Comparison of ENCODE assay signal across 8 cellular contexts in genomic region chr1:151314137-151314875, GRCh38. TPM values are rescaled to one million over a fixed set of nuclear protein-coding genes. Genes with fewer than 3 reads are reported as not detected.
DNase-seq lines count a peak whose midpoint lies in the region; ATAC-seq and TF ChIP-seq lines count a peak whose summit lies in the region.

No MANE protein-coding gene starts in this region.

- H3K36me3 ChIP-seq in endodermal cell (ENCODE audit: control insufficient read depth, insufficient read depth, low read length) (peaks cover 57% of the 10 kb centered on the region), mesendoderm (ENCODE audit: control insufficient read depth, insufficient read depth, low read length) (peaks cover 4% of the 10 kb centered on the region), aorta (ENCODE audit: control insufficient read depth in 1 of 2, insufficient read depth in 2 of 2, low read length in 1 of 2) (peaks cover 2 to 12% of the 10 kb centered on the region in 2 donors)

- H3K56ac ChIP-seq in mesendoderm (ENCODE audit: low read length): no peak overlapping the region

- H3K27ac ChIP-seq in endodermal cell (ENCODE audit: low read depth, low read length) (no peak overlapping the region), mesendoderm (ENCODE audit: low read depth, low read length) (no peak overlapping the region), aorta (ENCODE audit: low read depth in 1 of 2, low read length in 2 of 2) (peak overlapping the region in 1 of 2 donors; percentile 19)

- peaks cover 42% of the 10 kb centered on the region for H3K4me1 Mint-ChIP-seq in stimulated activated naive CD8-positive, alpha-beta T cell treated with anti-CD3 and anti-CD28 coated beads, Interleukin-15, Interleukin-2, amounts not matched to agents 100 ng/mL and 50 ng/mL, for 24 hours (ENCODE audit: low read depth)
- peaks cover 50% of the 10 kb centered on the region for H3K4me1 Mint-ChIP-seq in stimulated activated naive CD8-positive, alpha-beta T cell treated with anti-CD3 and anti-CD28 coated beads, Interleukin-15, amount 100 ng/mL, for 72 hours
- peaks cover 9% of the 10 kb centered on the region for H3K4me1 Mint-ChIP-seq in endodermal cell

- H3K9ac ChIP-seq in endodermal cell (ENCODE audit: extremely low read depth, low read length, poor library complexity, severe bottlenecking) (no peak overlapping the region), mesendoderm (ENCODE audit: low read length) (no peak overlapping the region)

- no peak for TF ChIP-seq CTCF in endodermal cell (conservative IDR thresholded peaks at IDR 0.05)

- no peak overlapping the region for H3K4me3 Mint-ChIP-seq in stimulated activated naive CD8-positive, alpha-beta T cell treated with anti-CD3 and anti-CD28 coated beads, Interleukin-15, Interleukin-2, amounts not matched to agents 100 ng/mL and 50 ng/mL, for 24 hours
- no peak overlapping the region for H3K4me3 Mint-ChIP-seq in stimulated activated naive CD8-positive, alpha-beta T cell treated with anti-CD3 and anti-CD28 coated beads, Interleukin-15, amount 100 ng/mL, for 72 hours
- H3K4me3 Mint-ChIP-seq in endodermal cell: no peak overlapping the region

- no peaks in the 10 kb centered on the region for H3K27me3 ChIP-seq in endodermal cell (ENCODE audit: control insufficient read depth, insufficient read depth, low read length, poor library complexity, severe bottlenecking)
- no peaks in the 10 kb centered on the region for H3K27me3 ChIP-seq in mesendoderm (ENCODE audit: insufficient read depth, low read length, poor library complexity)
- no peaks in the 10 kb centered on the region for H3K27me3 ChIP-seq in aorta (ENCODE audit: control insufficient read depth in 1 of 2, insufficient read depth in 2 of 2, low read length in 1 of 2)

- no peak overlapping the region for H2BK15ac ChIP-seq in mesendoderm (replicated peaks; ENCODE audit: low read depth)

- H3K4me3 ChIP-seq in endodermal cell (ENCODE audit: low read length) (no peak overlapping the region), mesendoderm (ENCODE audit: low read length) (no peak overlapping the region), aorta (ENCODE audit: low read length in 2 of 2) (no peak overlapping the region)

- H3K9me3 Mint-ChIP-seq in stimulated activated naive CD8-positive, alpha-beta T cell treated with anti-CD3 and anti-CD28 coated beads, Interleukin-15, Interleukin-2, amounts not matched to agents 100 ng/mL and 50 ng/mL, for 24 hours: no peaks in the 10 kb centered on the region
- no peaks in the 10 kb centered on the region for H3K9me3 Mint-ChIP-seq in stimulated activated naive CD8-positive, alpha-beta T cell treated with anti-CD3 and anti-CD28 coated beads, Interleukin-15, amount 100 ng/mL, for 72 hours
- H3K9me3 Mint-ChIP-seq in endodermal cell: no peaks in the 10 kb centered on the region

- no peak overlapping the region for H2AK5ac ChIP-seq in mesendoderm (ENCODE audit: low read length)

- H4K8ac ChIP-seq in mesendoderm (ENCODE audit: low read depth, low read length): no peak overlapping the region

- H3K27ac Mint-ChIP-seq in stimulated activated naive CD8-positive, alpha-beta T cell treated with anti-CD3 and anti-CD28 coated beads, Interleukin-15, Interleukin-2, amounts not matched to agents 100 ng/mL and 50 ng/mL, for 24 hours: peak overlapping the region; percentile 27
- peak overlapping the region in 1 of 2 donors; percentile 80 for H3K27ac Mint-ChIP-seq in stimulated activated naive CD8-positive, alpha-beta T cell treated with anti-CD3 and anti-CD28 coated beads, Interleukin-15, amount 100 ng/mL, for 72 hours
- H3K27ac Mint-ChIP-seq in endodermal cell: peak overlapping the region; percentile 23

- H3K79me2 ChIP-seq in mesendoderm (ENCODE audit: control insufficient read depth, insufficient read depth, low read length): no peaks in the 10 kb centered on the region

- H3K36me3 Mint-ChIP-seq in stimulated activated naive CD8-positive, alpha-beta T cell treated with anti-CD3 and anti-CD28 coated beads, Interleukin-15, Interleukin-2, amounts not matched to agents 100 ng/mL and 50 ng/mL, for 24 hours (ENCODE audit: low read depth): peaks cover 51% of the 10 kb centered on the region
- H3K36me3 Mint-ChIP-seq in endodermal cell (ENCODE audit: low read depth): peaks cover 40% of the 10 kb centered on the region

- H3K23ac ChIP-seq in mesendoderm (ENCODE audit: low read length): no peak overlapping the region

- H2BK5ac ChIP-seq in mesendoderm (ENCODE audit: low read length): no peak overlapping the region

- H3K79me1 ChIP-seq in mesendoderm (ENCODE audit: low read length): no peaks in the 10 kb centered on the region

- no peak overlapping the region for H4K5ac ChIP-seq in mesendoderm (ENCODE audit: low read length)

- intact Hi-C loops in aorta (cut with DNase I): no loop called here

- H3K9me3 ChIP-seq in endodermal cell (ENCODE audit: control insufficient read depth, low read length): no peaks in the 10 kb centered on the region
- H3K9me3 ChIP-seq in aorta (ENCODE audit: control insufficient read depth, low read length): no peaks in the 10 kb centered on the region

- no peak overlapping the region for H3K4ac ChIP-seq in mesendoderm (ENCODE audit: low read depth, low read length)

- DNase-seq in stimulated activated naive CD8-positive, alpha-beta T cell treated with anti-CD3 and anti-CD28 coated beads, Interleukin-15, amount 100 ng/mL, for 72 hours: no peak
- DNase-seq in endodermal cell: no peak
- DNase-seq in mesendoderm: peak; percentile 37
- DNase-seq in aorta: peak; percentile 86 to 93

- no peak overlapping the region for H2BK120ac ChIP-seq in mesendoderm (ENCODE audit: low read depth, low read length)

- peaks cover 7% of the 10 kb centered on the region for H3K4me1 ChIP-seq in endodermal cell (ENCODE audit: control insufficient read depth, insufficient read depth, low read length)
- H3K4me1 ChIP-seq in mesendoderm (ENCODE audit: control insufficient read depth, low read depth, low read length): no peaks in the 10 kb centered on the region
- peaks cover 0 to 2% of the 10 kb centered on the region in 2 donors for H3K4me1 ChIP-seq in aorta (ENCODE audit: control insufficient read depth in 1 of 2, insufficient read depth in 2 of 2, low read length in 2 of 2)

- no peak overlapping the region for H3K18ac ChIP-seq in mesendoderm (ENCODE audit: low read length)

- no peaks in the 10 kb centered on the region for H3K27me3 Mint-ChIP-seq in stimulated activated naive CD8-positive, alpha-beta T cell treated with anti-CD3 and anti-CD28 coated beads, Interleukin-15, Interleukin-2, amounts not matched to agents 100 ng/mL and 50 ng/mL, for 24 hours
- H3K27me3 Mint-ChIP-seq in stimulated activated naive CD8-positive, alpha-beta T cell treated with anti-CD3 and anti-CD28 coated beads, Interleukin-15, amount 100 ng/mL, for 72 hours: no peaks in the 10 kb centered on the region
- H3K27me3 Mint-ChIP-seq in endodermal cell (ENCODE audit: insufficient read depth): no peaks in the 10 kb centered on the region

- WGBS in endodermal cell (ENCODE audit: insufficient coverage in 1 of 2, insufficient read length in 1 of 2), 2 experiments: 86 to 91% methylated on average over 2 to 3 of the region's 3 CpGs
- WGBS in mesendoderm (ENCODE audit: extremely low coverage, insufficient coverage, low lambda C conversion rate): no CpG with 5 or more reads among the region's 3 CpGs
- WGBS in aorta, 2 donors: 34 to 35% methylated on average over 3 of the region's 3 CpGs

- ATAC-seq in stimulated activated naive CD8-positive, alpha-beta T cell treated with anti-CD3 and anti-CD28 coated beads, Interleukin-15, amount 100 ng/mL, for 72 hours: no peak
- ATAC-seq in aorta (ENCODE audit: low FRiP score): peak; percentile 85
- no peak for ATAC-seq in HG03159 (IDR thresholded peaks at IDR 0.05; ENCODE audit: unreplicated experiment)
- no peak for ATAC-seq in HG03442 (IDR thresholded peaks at IDR 0.05; ENCODE audit: unreplicated experiment)
- ATAC-seq in GM21367 (IDR thresholded peaks at IDR 0.05; ENCODE audit: unreplicated experiment): no peak

- no peak overlapping the region for H3K4me2 ChIP-seq in mesendoderm (ENCODE audit: low read length)

RNA-seq across cellular contexts. Expression of gene PI4KB, which starts 12.9 kb away (rescaled TPM):
- total RNA-seq in endodermal cell (10 to 100 TPM; 34.3 to 37.5 TPM), aorta (10 to 100 TPM; 49.0 to 60.9 TPM)
- polyA plus RNA-seq in endodermal cell (2013, experiment 1 of 2): 32.4 TPM
- polyA plus RNA-seq in endodermal cell (2013, experiment 2 of 2): 30.8 TPM
- 17.0 TPM for polyA plus RNA-seq in mesendoderm (2013, experiment 1 of 2)
- 17.2 TPM for polyA plus RNA-seq in mesendoderm (2013, experiment 2 of 2)
- 10 to 100 TPM; 12.9 to 41.4 TPM for polyA plus RNA-seq in aorta

RNA-seq across cellular contexts. Expression of gene ZNF687, which starts 32.2 kb away (rescaled TPM):
- total RNA-seq in endodermal cell (10 to 100 TPM; 43.0 to 49.8 TPM), aorta (10 to 100 TPM; 18.4 to 24.0 TPM)
- 24.3 TPM for polyA plus RNA-seq in endodermal cell (2013, experiment 1 of 2)
- 22.2 TPM for polyA plus RNA-seq in endodermal cell (2013, experiment 2 of 2)
- polyA plus RNA-seq in mesendoderm (2013, experiment 1 of 2): 18.8 TPM
- polyA plus RNA-seq in mesendoderm (2013, experiment 2 of 2): 21.8 TPM
- polyA plus RNA-seq in aorta: 1 to 10 TPM; 7.7 to 9.6 TPM

RNA-seq across cellular contexts. Expression of gene RFX5, which starts 32.7 kb away (rescaled TPM):
- total RNA-seq in endodermal cell (10 to 100 TPM; 57.7 to 72.1 TPM), aorta (10 to 100 TPM; 38.0 to 51.6 TPM)
- polyA plus RNA-seq in endodermal cell (2013, experiment 1 of 2): 66.0 TPM
- polyA plus RNA-seq in endodermal cell (2013, experiment 2 of 2): 64.5 TPM
- 24.0 TPM for polyA plus RNA-seq in mesendoderm (2013, experiment 1 of 2)
- polyA plus RNA-seq in mesendoderm (2013, experiment 2 of 2): 25.6 TPM
- 10 to 100 TPM; 14.3 to 26.3 TPM for polyA plus RNA-seq in aorta

RNA-seq across cellular contexts. Expression of gene SELENBP1, which starts 58.2 kb away (rescaled TPM):
- total RNA-seq in endodermal cell (10 to 100 TPM; 35.4 to 39.2 TPM), aorta (10 to 100 TPM; 24.5 to 66.3 TPM)
- 40.1 TPM for polyA plus RNA-seq in endodermal cell (2013, experiment 1 of 2)
- polyA plus RNA-seq in endodermal cell (2013, experiment 2 of 2): 37.3 TPM
- polyA plus RNA-seq in mesendoderm (2013, experiment 1 of 2): 8.0 TPM
- polyA plus RNA-seq in mesendoderm (2013, experiment 2 of 2): 8.6 TPM
- 100 to 1,000 TPM in 1 of 2 donors, 10 to 100 TPM in 1; 48.3 to 171 TPM for polyA plus RNA-seq in aorta

RNA-seq across cellular contexts. Expression of gene PSMD4, which starts 59.8 kb away (rescaled TPM):
- total RNA-seq in endodermal cell: 100 to 1,000 TPM; 188 to 205 TPM
- polyA plus RNA-seq in endodermal cell (2013, experiment 1 of 2): 163 TPM
- 157 TPM for polyA plus RNA-seq in endodermal cell (2013, experiment 2 of 2)
- polyA plus RNA-seq in mesendoderm (2013, experiment 1 of 2): 172 TPM
- 171 TPM for polyA plus RNA-seq in mesendoderm (2013, experiment 2 of 2)
- total RNA-seq in aorta: 100 to 1,000 TPM; 115 to 118 TPM
- polyA plus RNA-seq in aorta: 100 to 1,000 TPM; 144 to 162 TPM

Comparison
In these comparisons a context has a peak if more than half of its experiments do, and no peak if none do; other contexts are left out.
1. DNase-seq: peak in mesendoderm (single experiment) and aorta (2 of 2); none in stimulated activated naive CD8-positive, alpha-beta T cell treated with anti-CD3 and anti-CD28 coated beads, Interleukin-15, amount 100 ng/mL, for 72 hours (0 of 2) and endodermal cell (single experiment).